Comparison of ENCODE assay signal across 30 cellular contexts in genomic region chr2:109649736-109650695, GRCh38.
"Had no signal": no experiment of that assay in that cellular context is flagged by ENCODE, and none has a peak within 500 bp of the region (broad histone marks: within the 10 kb centered on the region; RNA-seq: fewer than 3 reads in every experiment).

No MANE protein-coding gene starts in this region.

- ATAC-seq: activated CD4-positive, CD25-positive, alpha-beta regulatory T cell treated with anti-CD3 and anti-CD28 coated beads, Interleukin-2, amount 50 U/mL, for 24 hours; activated naive CD8-positive, alpha-beta T cell treated with anti-CD3 and anti-CD28 coated beads, Interleukin-2, amount 50 U/mL, for 24 hours; esophagus mucosa; left lung; pancreas; T-helper 17 cell had no signal

- H3K27ac Mint-ChIP-seq: activated CD4-positive, alpha-beta memory T cell treated with anti-CD3 and anti-CD28 coated beads for 36 hours; activated CD4-positive, alpha-beta T cell treated with anti-CD3 and anti-CD28 coated beads, Interleukin-2, amount 10 ng/mL, durations not matched to agents 24 days and 14 days; activated naive CD4-positive, alpha-beta T cell treated with anti-CD3 and anti-CD28 coated beads for 36 hours; activated naive CD8-positive, alpha-beta T cell treated with anti-CD3 and anti-CD28 coated beads, Interleukin-2, amount 50 U/mL, for 24 hours; activated T-helper 1 cell treated with anti-CD3 and anti-CD28 coated beads, Interleukin-12 subunit alpha, Interleukin-12 subunit beta, Interleukin-2, Interleukin-4 antibody, amounts not matched to agents 30 ng/mL and 10 ng/mL and 1 ng/mL, durations not matched to agents 14 hours and 24 hours and 36 hours; mesothelial cell of epicardium; nephron progenitor cell; T-helper 17 cell had no signal

- H3K9me3 ChIP-seq: left lung, pancreas, prostate gland, suprapubic skin, tibial nerve had no signal

- H3K27me3 Mint-ChIP-seq: activated CD4-positive, alpha-beta T cell treated with anti-CD3 and anti-CD28 coated beads, Interleukin-2, amount 10 ng/mL, durations not matched to agents 24 days and 14 days had no signal

- H3K9me3 Mint-ChIP-seq: activated CD4-positive, alpha-beta memory T cell treated with anti-CD3 and anti-CD28 coated beads for 36 hours; activated CD4-positive, alpha-beta T cell treated with anti-CD3 and anti-CD28 coated beads, Interleukin-2, amount 10 ng/mL, durations not matched to agents 24 days and 14 days; activated naive CD4-positive, alpha-beta T cell treated with anti-CD3 and anti-CD28 coated beads for 36 hours; activated naive CD8-positive, alpha-beta T cell treated with anti-CD3 and anti-CD28 coated beads, Interleukin-2, amount 50 U/mL, for 24 hours; activated T-helper 1 cell treated with anti-CD3 and anti-CD28 coated beads, Interleukin-12 subunit alpha, Interleukin-12 subunit beta, Interleukin-2, Interleukin-4 antibody, amounts not matched to agents 30 ng/mL and 10 ng/mL and 1 ng/mL, durations not matched to agents 14 hours and 24 hours and 36 hours; mesothelial cell of epicardium; nephron progenitor cell had no signal

- H3K27ac ChIP-seq: left lung, pancreas, prostate gland, suprapubic skin, tibial nerve, WERI-Rb-1 had no signal

- H3K4me2 ChIP-seq: smooth muscle cell had no signal

- H3K36me3 Mint-ChIP-seq: activated CD4-positive, alpha-beta memory T cell treated with anti-CD3 and anti-CD28 coated beads for 36 hours; mesothelial cell of epicardium; naive B cell had no signal

- H3K27me3 ChIP-seq: left lung, pancreas, suprapubic skin, tibial nerve had no signal

- H3K4me1 Mint-ChIP-seq: activated CD4-positive, alpha-beta T cell treated with anti-CD3 and anti-CD28 coated beads, Interleukin-2, amount 10 ng/mL, durations not matched to agents 24 days and 14 days; activated naive CD8-positive, alpha-beta T cell treated with anti-CD3 and anti-CD28 coated beads, Interleukin-2, amount 50 U/mL, for 24 hours; naive B cell; T-helper 17 cell had no signal

- H3K4me3 ChIP-seq: left lung, lung, pancreas, prostate gland, smooth muscle cell, suprapubic skin, tibial nerve had no signal

- H3K4me3 Mint-ChIP-seq: activated CD4-positive, alpha-beta memory T cell treated with anti-CD3 and anti-CD28 coated beads for 36 hours; activated CD4-positive, alpha-beta T cell treated with anti-CD3 and anti-CD28 coated beads, Interleukin-2, amount 10 ng/mL, durations not matched to agents 24 days and 14 days; activated naive CD4-positive, alpha-beta T cell treated with anti-CD3 and anti-CD28 coated beads for 36 hours; activated naive CD8-positive, alpha-beta T cell treated with anti-CD3 and anti-CD28 coated beads, Interleukin-2, amount 50 U/mL, for 24 hours; activated T-helper 1 cell treated with anti-CD3 and anti-CD28 coated beads, Interleukin-12 subunit alpha, Interleukin-12 subunit beta, Interleukin-2, Interleukin-4 antibody, amounts not matched to agents 30 ng/mL and 10 ng/mL and 1 ng/mL, durations not matched to agents 14 hours and 24 hours and 36 hours; mesothelial cell of epicardium; naive B cell; nephron progenitor cell; T-helper 17 cell had no signal

- H3K36me3 ChIP-seq: left lung, pancreas, prostate gland, suprapubic skin, tibial nerve, WERI-Rb-1 had no signal

- DNase-seq: activated CD4-positive, alpha-beta memory T cell treated with anti-CD3 and anti-CD28 coated beads for 36 hours; activated CD4-positive, alpha-beta T cell treated with anti-CD3 and anti-CD28 coated beads, Interleukin-2, amount 10 ng/mL, durations not matched to agents 24 days and 14 days; activated CD8-positive, alpha-beta memory T cell treated with anti-CD3 and anti-CD28 coated beads, Interleukin-2, amount 50 U/mL, for 4 hours; activated effector memory CD4-positive, alpha-beta T cell treated with anti-CD3 and anti-CD28 coated beads, Interleukin-2, amount 50 U/mL, for 16 hours; activated naive CD4-positive, alpha-beta T cell treated with anti-CD3 and anti-CD28 coated beads for 36 hours; activated naive CD8-positive, alpha-beta T cell treated with anti-CD3 and anti-CD28 coated beads, Interleukin-2, amount 50 U/mL, for 24 hours; activated T-cell treated with anti-CD3 and anti-CD28 coated beads, Interleukin-2, amount 50 U/mL, for 1 hour; amygdala; caudate nucleus; cortex of kidney; left lung; naive B cell; nephron progenitor cell; nucleus accumbens; pancreas; stimulated activated CD4-positive, alpha-beta T cell treated with anti-CD3 and anti-CD28 coated beads, Interleukin-1b, Interleukin-23, amount 100 ng/mL, for 48 hours; stimulated activated naive CD4-positive, alpha-beta T cell; SW 1271; T-helper 17 cell; T1000; WERI-Rb-1 had no signal
